1 cellular context compared by ENCODE assay signal in genomic region chr2:190888449-190888848, GRCh38.
TF ChIP-seq lines count a peak whose summit lies in the region.

No MANE protein-coding gene starts in this region.

TF ChIP-seq in A549, 52 proteins besides CTCF, POLR2A, EP300 and RAD21 (continued from another document):
- TF ChIP-seq HMGXB4 (CRISPR knock-in tag; IDR thresholded peaks at IDR 0.05; ENCODE audit: borderline replicate concordance), result no peak
- TF ChIP-seq ZNF302 (CRISPR knock-in tag; IDR thresholded peaks at IDR 0.05), result no peak
TF ChIP-seq in A549: peak in this region for 0.
